Comparison of ENCODE assay signal across 12 cellular contexts in the genomic region with DNA sequence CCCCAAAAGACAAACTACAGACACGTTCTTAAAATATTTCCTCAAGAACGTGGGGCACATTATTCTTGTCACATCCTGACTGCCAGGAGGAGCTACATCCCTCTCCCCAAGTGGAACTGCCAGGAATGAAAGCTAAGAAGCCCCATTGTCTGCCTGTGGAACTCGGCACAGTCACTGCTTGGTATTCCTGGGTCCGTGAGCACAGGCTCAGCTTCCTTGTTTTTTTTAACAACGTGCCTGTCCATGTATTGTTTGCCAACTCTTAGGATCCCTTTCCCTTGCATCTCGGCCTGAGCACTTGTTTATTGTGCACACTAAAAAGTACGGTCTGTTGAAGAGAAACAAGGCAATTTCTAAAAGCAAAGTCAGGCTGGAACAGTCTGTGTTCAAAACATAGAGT. TPM values are rescaled to one million over a fixed set of nuclear protein-coding genes. Genes with fewer than 3 reads are reported as not detected.
A peak's percentile ranks its signal among the peaks of the same experiment; 100 is the strongest.
DNase-seq lines count a peak whose midpoint lies in the region; ATAC-seq, FAIRE-seq and TF ChIP-seq lines count a peak whose summit lies in the region.
"Had no signal": no experiment of that assay in that cellular context is flagged by ENCODE, and none has a peak within 500 bp of the region (broad histone marks: within the 10 kb centered on the region; RNA-seq: fewer than 3 reads in every experiment).

No MANE protein-coding gene starts in this region.

- H2BK120ac ChIP-seq in H1 (replicated peaks; ENCODE audit: low read depth, low read length), result no peak overlapping the region

- H3K14ac ChIP-seq in H1 (ENCODE audit: insufficient read length), result no peak overlapping the region

- no peak overlapping the region for H3K9ac ChIP-seq in H1 (replicated peaks in 1 of 4; ENCODE audit: extremely low read depth in 1 of 4, low read depth in 3 of 4, low read length in 3 of 4)

- no peak overlapping the region for H3K23ac ChIP-seq in H1 (ENCODE audit: insufficient read length)

- no peak for FAIRE-seq in H1 (lab: Jason Lieb, UNC)

- H3K27ac ChIP-seq in H1 (ENCODE audit: low read depth, low read length), result no peak overlapping the region
- peak overlapping the region in 2 of 3 donors; percentile 5 to 35 for H3K27ac ChIP-seq in right lobe of liver
- H3K27ac ChIP-seq in substantia nigra (ENCODE audit: low read depth, low read length, poor library complexity, severe bottlenecking), result peak overlapping the region; percentile 99
- no peak overlapping the region for H3K27ac ChIP-seq in CD4-positive, alpha-beta memory T cell (ENCODE audit: low read depth, low read length)

- H3K4me1 ChIP-seq in H1 (replicated peaks in 1 of 4; ENCODE audit: control insufficient read depth in 3 of 4, insufficient read depth in 4 of 4, low read length in 3 of 4), result peaks cover 0 to 3% (median 0%) of the 10 kb centered on the region in 4 experiments; a peak in 1 of 7 replicates
- H3K4me1 ChIP-seq in right lobe of liver, result peaks cover 0 to 39% (median 0%) of the 10 kb centered on the region in 4 donors
- no peaks in the 10 kb centered on the region for H3K4me1 ChIP-seq in CD4-positive, alpha-beta memory T cell (ENCODE audit: insufficient read depth, low read length)

- no peak overlapping the region for H3K4ac ChIP-seq in H1 (replicated peaks; ENCODE audit: insufficient read length, low read depth, low read length)

- H3K9me3 Mint-ChIP-seq in CD4-positive, alpha-beta memory T cell, result peaks cover 0 to 14% (median 2%) of the 10 kb centered on the region in 8 donors
- H3K9me3 Mint-ChIP-seq in T-helper 2 cell treated with Interferon-gamma antibody and Interleukin-4, amounts not matched to agents 5 μg/mL and 100 μg/mL, for 36 hours, result no peaks in the 10 kb centered on the region

- H2BK20ac ChIP-seq in H1 (ENCODE audit: low read length), result no peak overlapping the region

- TF ChIP-seq CTCF in H1 (IDR thresholded peaks at IDR 0.05; ENCODE audit: control extremely low read depth in 1 of 3, insufficient read depth in 1 of 3, low read depth in 1 of 3, low read length in 3 of 3) (no peak), right lobe of liver (IDR thresholded peaks at IDR 0.05) (no peak)

- no peak overlapping the region for H3K18ac ChIP-seq in H1 (ENCODE audit: extremely low read depth, low read length)

- H3K4me3 Mint-ChIP-seq in CD4-positive, alpha-beta memory T cell, result no peak overlapping the region
- no peak overlapping the region for H3K4me3 Mint-ChIP-seq in T-helper 2 cell treated with Interferon-gamma antibody and Interleukin-4, amounts not matched to agents 5 μg/mL and 100 μg/mL, for 36 hours
- H3K4me3 Mint-ChIP-seq: natural killer cell had no signal

- H3K4me3 ChIP-seq in H1 (ENCODE audit: extremely low read depth in 1 of 4, insufficient read depth in 2 of 4, low read depth in 3 of 4, low read length in 4 of 4) (no peak overlapping the region), right lobe of liver (no peak overlapping the region)
- H3K4me3 ChIP-seq in CD4-positive, alpha-beta memory T cell (ENCODE audit: low read length in 2 of 2), result no peak overlapping the region

- H3K79me1 ChIP-seq in H1 (ENCODE audit: low read depth, low read length), result no peaks in the 10 kb centered on the region

- CTCF ChIA-PET in H1 (lab: Charles Lee; ENCODE audit: partially characterized antibody), result interaction anchor here (0.6 to 2.5 kb wide), 2 partner anchors 110 to 113 kb away, joined by 3 to 10 read pairs; no protein-coding TSS in a partner anchor
- CTCF ChIA-PET in CD4-positive, alpha-beta memory T cell (lab: Charles Lee; ENCODE audit: partially characterized antibody), result interaction anchor here (1.2 kb wide), 1 partner anchor 31 kb away, joined by 5 read pairs; no protein-coding TSS in a partner anchor

- H2AFZ ChIP-seq in H1 (ENCODE audit: low read length), result peak overlapping the region; percentile 72

- H3K36me3 ChIP-seq in H1 (ENCODE audit: control insufficient read depth in 2 of 4, insufficient read depth in 4 of 4, low read length in 3 of 4) (peaks cover 0 to 3% (median 0%) of the 10 kb centered on the region in 4 experiments; a peak in 1 of 8 replicates), right lobe of liver (no peaks in the 10 kb centered on the region)
- H3K36me3 ChIP-seq in CD4-positive, alpha-beta memory T cell (ENCODE audit: insufficient read depth, low read length), result no peaks in the 10 kb centered on the region

- H3K27me3 Mint-ChIP-seq in CD4-positive, alpha-beta memory T cell, result peaks cover 6 to 12% of the 10 kb centered on the region in 2 donors
- peaks cover 16% of the 10 kb centered on the region for H3K27me3 Mint-ChIP-seq in T-helper 2 cell treated with Interferon-gamma antibody and Interleukin-4, amounts not matched to agents 5 μg/mL and 100 μg/mL, for 36 hours (ENCODE audit: low read depth)

- H2BK15ac ChIP-seq in H1 (ENCODE audit: low read length), result no peak overlapping the region

- TF ChIP-seq RAD21 in H1 (IDR thresholded peaks at IDR 0.05 in 1 of 2, conservative IDR thresholded peaks at IDR 0.05 in 1 of 2; ENCODE audit: low read depth in 2 of 2, low read length in 2 of 2), result no peak

- no peak overlapping the region for H4K5ac ChIP-seq in H1 (ENCODE audit: insufficient read length, low read depth, low read length)

- no peak overlapping the region for H2BK5ac ChIP-seq in H1 (ENCODE audit: low read depth, low read length)

- 0 out of 4 replicates have a peak overlapping the region, but pooled peaks of 1 of the 2 experiments have one; percentile 15 for H3K4me2 ChIP-seq in H1 (ENCODE audit: insufficient read depth in 1 of 2, low read depth in 2 of 2, low read length in 2 of 2)

- intact Hi-C loops in right lobe of liver (cut with DNase I), result no loop called here
- intact Hi-C loops in CD4-positive, alpha-beta memory T cell (cut with micrococcal nuclease), result no loop called here

- ATAC-seq in right lobe of liver (peak; percentile 38 to 82 (median 62)), GM21423 (IDR thresholded peaks at IDR 0.05; ENCODE audit: unreplicated experiment) (no peak), HG02970 (IDR thresholded peaks at IDR 0.05; ENCODE audit: low FRiP score, unreplicated experiment) (no peak)
- ATAC-seq: natural killer cell had no signal

- no peak overlapping the region for H3K56ac ChIP-seq in H1 (replicated peaks; ENCODE audit: insufficient read length, low read depth, low read length)

- no peaks in the 10 kb centered on the region for H3K79me2 ChIP-seq in H1 (ENCODE audit: control insufficient read depth in 1 of 2, insufficient read depth in 2 of 2, low read length in 2 of 2)

- WGBS in H1 (ENCODE audit: extremely low coverage in 1 of 2, insufficient coverage in 1 of 2, insufficient read length in 1 of 2, insufficient replicate concordance in 2 of 2, low coverage in 1 of 2, low lambda C conversion rate in 2 of 2, missing lambda C conversion rate in 1 of 2), 2 experiments, result 61% methylated on average over 7 of the region's 7 CpGs; no CpG with 5 or more reads in 1 of the 2 experiments
- WGBS in right lobe of liver (ENCODE audit: insufficient coverage, low coverage, low lambda C conversion rate, missing lambda C conversion rate), result 21% methylated on average over 7 of the region's 7 CpGs

- TF ChIP-seq EP300 in H1 (IDR thresholded peaks at IDR 0.05; ENCODE audit: borderline replicate concordance in 1 of 2, low read depth in 2 of 2, low read length in 2 of 2), result no peak

- no peak overlapping the region for H2AK5ac ChIP-seq in H1 (ENCODE audit: low read depth, low read length)

- peaks cover 3 to 7% of the 10 kb centered on the region in 2 experiments; a peak in 3 of 4 replicates for H3K9me3 ChIP-seq in H1 (ENCODE audit: insufficient read depth in 2 of 2, low read depth in 1 of 2, low read length in 1 of 2)
- H3K9me3 ChIP-seq in right lobe of liver, result no peaks in the 10 kb centered on the region
- no peaks in the 10 kb centered on the region for H3K9me3 ChIP-seq in CD4-positive, alpha-beta memory T cell (ENCODE audit: control insufficient read depth in 1 of 2, low read length in 2 of 2)

- POLR2A ChIA-PET in H1 (lab: Charles Lee; ENCODE audit: partially characterized antibody), result no interaction called here
- POLR2A ChIA-PET in CD4-positive, alpha-beta memory T cell (lab: Charles Lee; ENCODE audit: partially characterized antibody), result no interaction called here

- H3K4me1 Mint-ChIP-seq in CD4-positive, alpha-beta memory T cell, result no peaks in the 10 kb centered on the region
- peaks cover under 1% of the 10 kb centered on the region for H3K4me1 Mint-ChIP-seq in T-helper 2 cell treated with Interferon-gamma antibody and Interleukin-4, amounts not matched to agents 5 μg/mL and 100 μg/mL, for 36 hours (ENCODE audit: low read depth)
- H3K4me1 Mint-ChIP-seq: natural killer cell had no signal

- H4K8ac ChIP-seq in H1 (ENCODE audit: extremely low read depth, insufficient read depth, low read length), result no peak overlapping the region

- H3K27me3 ChIP-seq in H1 (replicated peaks in 1 of 4; ENCODE audit: control insufficient read depth in 3 of 4, extremely low read depth in 1 of 4, insufficient read depth in 3 of 4, low read length in 3 of 4) (peaks cover 0 to 1% (median 0%) of the 10 kb centered on the region in 4 experiments; a peak in 1 of 7 replicates), right lobe of liver (no peaks in the 10 kb centered on the region)
- no peaks in the 10 kb centered on the region for H3K27me3 ChIP-seq in CD4-positive, alpha-beta memory T cell (ENCODE audit: insufficient read depth, low read length)

- no peaks in the 10 kb centered on the region for H3K36me3 Mint-ChIP-seq in CD4-positive, alpha-beta memory T cell
- no peaks in the 10 kb centered on the region for H3K36me3 Mint-ChIP-seq in T-helper 2 cell treated with Interferon-gamma antibody and Interleukin-4, amounts not matched to agents 5 μg/mL and 100 μg/mL, for 36 hours (ENCODE audit: low read depth)
- H3K36me3 Mint-ChIP-seq: natural killer cell had no signal

- H4K20me1 ChIP-seq in H1 (replicated peaks in 1 of 2; ENCODE audit: control insufficient read depth in 1 of 2, insufficient read depth in 2 of 2, low read length in 2 of 2), result no peaks in the 10 kb centered on the region

- H4K91ac ChIP-seq in H1 (replicated peaks; ENCODE audit: insufficient read length, low read length), result no peak overlapping the region

- no peak overlapping the region for H3K27ac Mint-ChIP-seq in CD4-positive, alpha-beta memory T cell
- H3K27ac Mint-ChIP-seq in T-helper 2 cell treated with Interferon-gamma antibody and Interleukin-4, amounts not matched to agents 5 μg/mL and 100 μg/mL, for 36 hours, result no peak overlapping the region
- H3K27ac Mint-ChIP-seq: natural killer cell had no signal

- peak; percentile 29 for DNase-seq in NCI-H2029 treated with DMSO at 0.1 percent for 48 hours (lab: John Stamatoyannopoulos, UW)
- DNase-seq in H1 (ENCODE audit: low read depth in 1 of 2, low spot score in 2 of 2), result no peak
- no peak for DNase-seq in right lobe of liver
- DNase-seq in substantia nigra (lab: John Stamatoyannopoulos, UW), result peak in 42 of 49 donors; percentile 13 to 87 (median 59)
- DNase-seq in CD4-positive, alpha-beta memory T cell, result no peak
- DNase-seq in T-helper 2 cell treated with Interferon-gamma antibody and Interleukin-4, amounts not matched to agents 5 μg/mL and 100 μg/mL, for 36 hours (ENCODE audit: low spot score), result no peak
- DNase-seq: cerebellar nuclear complex; natural killer cell; stimulated activated CD4-positive, alpha-beta T cell treated with anti-CD3 and anti-CD28 coated beads, Interleukin-4, amount 100 ng/mL, for 1 hour; trophoblast cell had no signal

- TF ChIP-seq POLR2A in H1 (IDR thresholded peaks at IDR 0.05; ENCODE audit: control extremely low read depth in 1 of 2, low read depth in 2 of 2, low read length in 2 of 2), result no peak
- no peak for TF ChIP-seq POLR2A in right lobe of liver (IDR thresholded peaks at IDR 0.05)

- no peak overlapping the region for H2BK12ac ChIP-seq in H1 (ENCODE audit: low read depth, low read length)

- H3K23me2 ChIP-seq in H1 (ENCODE audit: low read depth, low read length), result no peaks in the 10 kb centered on the region

RNA-seq across cellular contexts. Expression of gene SELENOP, which starts 47.0 kb away (rescaled TPM):
- 17.0 and 19.4 TPM in 2 replicates for total RNA-seq in H1 (2021; fragmentation: NEBNext Ultra II Directional; extraction: Animal tissue kit (Norgen Biotek cat#: 25700))
- polyA plus RNA-seq in H1 (2011; rRNA removed), result 4.9 and 5.5 TPM in 2 replicates
- polyA plus RNA-seq in H1 (2011; cell fraction: cytosol; rRNA removed), result 8.5 TPM
- polyA plus RNA-seq in H1 (2011; cell fraction: nucleus; rRNA removed), result 6.1 TPM
- polyA plus RNA-seq in H1 (2012, experiment 1 of 2), result 9.6 to 15.1 TPM (median 11.2 TPM) in 4 replicates
- polyA plus RNA-seq in H1 (2012, experiment 2 of 2), result 2.6 TPM
- polyA plus RNA-seq in H1 (2013, experiment 1 of 2), result 8.4 TPM
- 8.9 TPM for polyA plus RNA-seq in H1 (2013, experiment 2 of 2)
- 10.4 and 11.3 TPM in 2 replicates for polyA minus RNA-seq in H1 (2011; rRNA and poly(A)+ RNA removed)
- 7.8 TPM for polyA minus RNA-seq in H1 (2011; cell fraction: cytosol; rRNA and poly(A)+ RNA removed)
- 15.9 TPM for polyA minus RNA-seq in H1 (2011; cell fraction: nucleus; rRNA and poly(A)+ RNA removed)
- 1,000 to 10,000 TPM; 1,892 to 2,891 (median 2,149) TPM for total RNA-seq in right lobe of liver
- 1 to 10 TPM in 1 of 2 experiments, under 1 TPM in 1; 0.86 to 1.4 TPM for total RNA-seq in CD4-positive, alpha-beta memory T cell
- polyA plus RNA-seq in CD4-positive, alpha-beta memory T cell, result under 1 TPM in 1 of 2 donors, not detected in 1; 0.64 TPM

Comparison
In these comparisons a context has a peak if more than half of its experiments do, and no peak if none do; other contexts are left out.
1. DNase-seq: peak in NCI-H2029 treated with DMSO at 0.1 percent for 48 hours (single experiment) and substantia nigra (42 of 49); none in H1 (0 of 2), right lobe of liver (0 of 3), CD4-positive, alpha-beta memory T cell (0 of 5) and T-helper 2 cell treated with Interferon-gamma antibody and Interleukin-4, amounts not matched to agents 5 μg/mL and 100 μg/mL, for 36 hours (single experiment).
2. H3K27ac ChIP-seq: peak in right lobe of liver (2 of 3) and substantia nigra (single experiment); none in H1 (single experiment) and CD4-positive, alpha-beta memory T cell (single experiment).
3. ATAC-seq: peak in right lobe of liver (4 of 4); none in GM21423 (single experiment) and HG02970 (single experiment).
4. RNA of gene SELENOP, which starts 47.0 kb away (total RNA-seq): 1,892 to 2,891 TPM in right lobe of liver; 17.0 to 19.4 TPM in H1 and 0.86 to 1.4 TPM in CD4-positive, alpha-beta memory T cell; every median in the first group is over 10 times any median in the second.